Comparison of ENCODE assay signal across 14 cellular contexts in the genomic region with DNA sequence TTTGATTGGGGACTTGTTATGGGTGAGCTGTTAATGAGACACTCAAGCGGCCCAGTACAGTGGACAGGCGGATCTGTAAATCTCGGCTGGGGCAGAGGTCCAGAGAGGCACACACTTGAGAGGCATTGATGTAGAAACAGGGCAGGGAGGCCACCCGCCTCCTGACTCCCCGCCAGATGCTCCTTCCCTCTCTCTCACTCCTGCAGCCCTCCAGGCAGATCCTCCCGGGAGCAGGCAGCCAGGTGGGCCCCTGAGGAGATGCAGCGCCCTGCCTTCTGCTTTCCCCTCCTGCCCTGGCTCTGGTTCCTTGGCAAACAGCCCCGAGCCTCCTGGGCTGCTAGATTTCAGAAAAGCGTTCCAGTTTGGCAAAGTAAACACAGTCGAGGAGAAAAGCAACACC. TPM values are rescaled to one million over a fixed set of nuclear protein-coding genes. Genes with fewer than 3 reads are reported as not detected.
DNase-seq lines count a peak whose midpoint lies in the region; ATAC-seq and TF ChIP-seq lines count a peak whose summit lies in the region.
"Had no signal": no experiment of that assay in that cellular context is flagged by ENCODE, and none has a peak within 500 bp of the region (broad histone marks: within the 10 kb centered on the region; RNA-seq: fewer than 3 reads in every experiment).

No MANE protein-coding gene starts in this region.

- peak; percentile 94 for DNase-seq in DMS 273 (lab: John Stamatoyannopoulos, UW; ENCODE audit: unreplicated experiment)
- peak; percentile 26 for DNase-seq in NCI-H2029 treated with DMSO at 0.1 percent for 48 hours (lab: John Stamatoyannopoulos, UW)
- peak in 1 of 2 experiments; percentile 58 for DNase-seq in mesothelial cell of epicardium (ENCODE audit: low spot score in 2 of 2, unreplicated experiment in 2 of 2)
- DNase-seq in T1000 (lab: John Stamatoyannopoulos, UW), result no peak
- no peak for DNase-seq in activated naive CD4-positive, alpha-beta T cell (lab: John Stamatoyannopoulos, UW)
- DNase-seq: activated CD8-positive, alpha-beta memory T cell treated with anti-CD3 and anti-CD28 coated beads for 24 hours; activated naive CD8-positive, alpha-beta T cell treated with anti-CD3 and anti-CD28 coated beads, Interleukin-2, amount 50 U/mL, for 24 hours; sigmoid colon had no signal

- TF ChIP-seq CTCF in mesothelial cell of epicardium (IDR thresholded peaks at IDR 0.05; ENCODE audit: unreplicated experiment), result no peak

- peak; percentile 71 for ATAC-seq in SK-N-SH treated with all-trans-retinoic acid at 6 μM for 48 hours
- ATAC-seq in HG02973 (IDR thresholded peaks at IDR 0.05; ENCODE audit: unreplicated experiment), result no peak
- no peak for ATAC-seq in GM21825 (IDR thresholded peaks at IDR 0.05; ENCODE audit: unreplicated experiment)
- ATAC-seq: activated naive CD8-positive, alpha-beta T cell treated with anti-CD3 and anti-CD28 coated beads, Interleukin-2, amount 50 U/mL, for 24 hours had no signal

- no peaks in the 10 kb centered on the region for H3K36me3 Mint-ChIP-seq in mesothelial cell of epicardium

- peaks cover 21% of the 10 kb centered on the region for H3K4me1 Mint-ChIP-seq in mesothelial cell of epicardium
- H3K4me1 Mint-ChIP-seq: activated naive CD8-positive, alpha-beta T cell treated with anti-CD3 and anti-CD28 coated beads, Interleukin-2, amount 50 U/mL, for 24 hours; B cell had no signal

- peaks cover 14% of the 10 kb centered on the region for H3K27me3 Mint-ChIP-seq in mesothelial cell of epicardium (ENCODE audit: low read depth)

- no peak overlapping the region for H3K4me3 Mint-ChIP-seq in mesothelial cell of epicardium
- H3K4me3 Mint-ChIP-seq: activated naive CD8-positive, alpha-beta T cell treated with anti-CD3 and anti-CD28 coated beads, Interleukin-2, amount 50 U/mL, for 24 hours; B cell; IgD-negative memory B cell; T-helper 1 cell treated with Interleukin-12 subunit alpha and Interleukin-12 subunit beta and Interleukin-4 antibody, amounts not matched to agents 30 μg/mL and 1 μg/mL, for 36 hours had no signal

- H3K27ac Mint-ChIP-seq in mesothelial cell of epicardium, result peak overlapping the region; percentile 78
- H3K27ac Mint-ChIP-seq: activated naive CD8-positive, alpha-beta T cell treated with anti-CD3 and anti-CD28 coated beads, Interleukin-2, amount 50 U/mL, for 24 hours; B cell; IgD-negative memory B cell; T-helper 1 cell treated with Interleukin-12 subunit alpha and Interleukin-12 subunit beta and Interleukin-4 antibody, amounts not matched to agents 30 μg/mL and 1 μg/mL, for 36 hours had no signal

- no peaks in the 10 kb centered on the region for H3K9me3 Mint-ChIP-seq in mesothelial cell of epicardium

TF ChIP-seq in SK-N-SH treated with all-trans-retinoic acid at 6 μM for 48 hours, 23 proteins besides CTCF, POLR2A, EP300 and RAD21:
- TF ChIP-seq SNAI2 (CRISPR knock-in tag; IDR thresholded peaks at IDR 0.05) (no peak), ZFP3 (CRISPR knock-in tag; IDR thresholded peaks at IDR 0.05) (no peak), ESRRG (CRISPR knock-in tag; IDR thresholded peaks at IDR 0.05) (no peak), CSDC2 (CRISPR knock-in tag; IDR thresholded peaks at IDR 0.05) (no peak), POU6F1 (CRISPR knock-in tag; IDR thresholded peaks at IDR 0.05; ENCODE audit: borderline replicate concordance, low read depth) (no peak), ZNF70 (CRISPR knock-in tag; IDR thresholded peaks at IDR 0.05) (peak; percentile 61; the same call in 1 of the 2 replicates)
- TF ChIP-seq, protein P1, sequence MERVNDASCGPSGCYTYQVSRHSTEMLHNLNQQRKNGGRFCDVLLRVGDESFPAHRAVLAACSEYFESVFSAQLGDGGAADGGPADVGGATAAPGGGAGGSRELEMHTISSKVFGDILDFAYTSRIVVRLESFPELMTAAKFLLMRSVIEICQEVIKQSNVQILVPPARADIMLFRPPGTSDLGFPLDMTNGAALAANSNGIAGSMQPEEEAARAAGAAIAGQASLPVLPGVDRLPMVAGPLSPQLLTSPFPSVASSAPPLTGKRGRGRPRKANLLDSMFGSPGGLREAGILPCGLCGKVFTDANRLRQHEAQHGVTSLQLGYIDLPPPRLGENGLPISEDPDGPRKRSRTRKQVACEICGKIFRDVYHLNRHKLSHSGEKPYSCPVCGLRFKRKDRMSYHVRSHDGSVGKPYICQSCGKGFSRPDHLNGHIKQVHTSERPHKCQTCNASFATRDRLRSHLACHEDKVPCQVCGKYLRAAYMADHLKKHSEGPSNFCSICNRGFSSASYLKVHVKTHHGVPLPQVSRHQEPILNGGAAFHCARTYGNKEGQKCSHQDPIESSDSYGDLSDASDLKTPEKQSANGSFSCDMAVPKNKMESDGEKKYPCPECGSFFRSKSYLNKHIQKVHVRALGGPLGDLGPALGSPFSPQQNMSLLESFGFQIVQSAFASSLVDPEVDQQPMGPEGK (CRISPR knock-in tag; IDR thresholded peaks at IDR 0.05; ENCODE audit: borderline replicate concordance), result no peak
- TF ChIP-seq, protein P2, sequence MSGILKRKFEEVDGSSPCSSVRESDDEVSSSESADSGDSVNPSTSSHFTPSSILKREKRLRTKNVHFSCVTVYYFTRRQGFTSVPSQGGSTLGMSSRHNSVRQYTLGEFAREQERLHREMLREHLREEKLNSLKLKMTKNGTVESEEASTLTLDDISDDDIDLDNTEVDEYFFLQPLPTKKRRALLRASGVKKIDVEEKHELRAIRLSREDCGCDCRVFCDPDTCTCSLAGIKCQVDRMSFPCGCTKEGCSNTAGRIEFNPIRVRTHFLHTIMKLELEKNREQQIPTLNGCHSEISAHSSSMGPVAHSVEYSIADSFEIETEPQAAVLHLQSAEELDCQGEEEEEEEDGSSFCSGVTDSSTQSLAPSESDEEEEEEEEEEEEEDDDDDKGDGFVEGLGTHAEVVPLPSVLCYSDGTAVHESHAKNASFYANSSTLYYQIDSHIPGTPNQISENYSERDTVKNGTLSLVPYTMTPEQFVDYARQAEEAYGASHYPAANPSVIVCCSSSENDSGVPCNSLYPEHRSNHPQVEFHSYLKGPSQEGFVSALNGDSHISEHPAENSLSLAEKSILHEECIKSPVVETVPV (CRISPR knock-in tag; IDR thresholded peaks at IDR 0.05), result no peak

RNA-seq across cellular contexts. Expression of gene IFNLR1, which starts 29.2 kb away (rescaled TPM):
- 12.1 to 13.0 TPM (median 12.1 TPM) in 3 replicates for total RNA-seq in mesothelial cell of epicardium

Comparison
In these comparisons a context has a peak if more than half of its experiments do, and no peak if none do; other contexts are left out.
1. DNase-seq: peak in DMS 273 (single experiment) and NCI-H2029 treated with DMSO at 0.1 percent for 48 hours (single experiment); none in T1000 (single experiment) and activated naive CD4-positive, alpha-beta T cell (0 of 4).